30 cellular contexts compared by ENCODE assay signal in genomic region chr17:4032738-4033137, GRCh38.
DNase-seq lines count a peak whose midpoint lies in the region; ATAC-seq and TF ChIP-seq lines count a peak whose summit lies in the region.
"Had no signal": no experiment of that assay in that cellular context is flagged by ENCODE, and none has a peak within 500 bp of the region (broad histone marks: within the 10 kb centered on the region; RNA-seq: fewer than 3 reads in every experiment).

No MANE protein-coding gene starts in this region.

- peaks cover 10 to 30% of the 10 kb centered on the region in 2 donors for H3K36me3 Mint-ChIP-seq in naive B cell

- H3K27me3 ChIP-seq in brain microvascular endothelial cell (replicated peaks): no peaks in the 10 kb centered on the region
- H3K27me3 ChIP-seq: breast epithelium, gastrocnemius medialis, hepatocyte, ovary, Peyer's patch, testis had no signal

- peak; percentile 20 for DNase-seq in NAMALWA (ENCODE audit: low spot score)
- no peak for DNase-seq in brain microvascular endothelial cell
- DNase-seq in naive B cell: no peak
- no peak for DNase-seq in DMS79 treated with DMSO at 0.1 percent for 48 hours (lab: John Stamatoyannopoulos, UW)
- no peak for DNase-seq in NCI-H1105 (lab: John Stamatoyannopoulos, UW)
- DNase-seq in activated T-cell treated with anti-CD3 and anti-CD28 coated beads for 4 hours: no peak
- DNase-seq: activated CD4-positive, alpha-beta T cell treated with anti-CD3 and anti-CD28 coated beads for 4 hours; activated CD8-positive, alpha-beta memory T cell treated with anti-CD3 and anti-CD28 coated beads for 24 hours; amygdala; CD4-positive, CD25-positive, alpha-beta regulatory T cell; gastrocnemius medialis; HFFc6; immature natural killer cell; left cardiac atrium; mammary epithelial cell; NCI-H1092 treated with DMSO at 0.1 percent for 48 hours; NCI-H187; NCI-H526; ovary; Peyer's patch; retina; SHP77 treated with DMSO at 0.1 percent for 48 hours; small intestine; stimulated activated naive CD8-positive, alpha-beta T cell treated with anti-CD3 and anti-CD28 coated beads, Interleukin-15, Interleukin-2, amounts not matched to agents 100 U/mL and 50 U/mL, for 24 hours; testis had no signal

- H3K4me3 Mint-ChIP-seq in naive B cell: no peak overlapping the region
- H3K4me3 Mint-ChIP-seq: CD4-positive, CD25-positive, alpha-beta regulatory T cell; HFFc6; immature natural killer cell had no signal

- H3K9me3 Mint-ChIP-seq in naive B cell: peaks cover 0 to 18% (median 14%) of the 10 kb centered on the region in 7 donors

- peak overlapping the region in 1 of 6 donors; percentile 57 for H3K27ac Mint-ChIP-seq in naive B cell
- H3K27ac Mint-ChIP-seq: activated naive CD4-positive, alpha-beta T cell treated with anti-CD3 and anti-CD28 coated beads, Interleukin-2, amount 50 U/mL, for 72 hours; CD4-positive, CD25-positive, alpha-beta regulatory T cell; HFFc6 had no signal

- H3K27me3 Mint-ChIP-seq in naive B cell: no peaks in the 10 kb centered on the region

- peaks cover 64% of the 10 kb centered on the region for H3K36me3 ChIP-seq in brain microvascular endothelial cell (replicated peaks)

- in situ Hi-C loops in brain microvascular endothelial cell (cut with HindIII; ENCODE audit: low pct_ligation_motif_present, low sequenced_read_pairs): no loop called here

- TF ChIP-seq CTCF in GM12873 (IDR thresholded peaks at IDR 0.05; ENCODE audit: insufficient read depth, low read depth, low read length, missing control alignments) (peak; percentile 13), brain microvascular endothelial cell (IDR thresholded peaks at IDR 0.05; ENCODE audit: low read depth, low read length, missing control alignments) (peak; percentile 9)

- H3K4me3 ChIP-seq in brain microvascular endothelial cell (ENCODE audit: low read depth, low read length): no peak overlapping the region
- H3K4me3 ChIP-seq: breast epithelium, gastrocnemius medialis, hepatocyte, ovary, Peyer's patch, testis had no signal

- no peaks in the 10 kb centered on the region for H3K4me1 Mint-ChIP-seq in naive B cell

- ATAC-seq in naive B cell (ENCODE audit: low read depth in 2 of 2) (peak; percentile 16 to 18), HG03439 (IDR thresholded peaks at IDR 0.05; ENCODE audit: unreplicated experiment) (no peak)
- ATAC-seq: activated naive CD4-positive, alpha-beta T cell treated with anti-CD3 and anti-CD28 coated beads, Interleukin-2, amount 50 U/mL, for 72 hours; gastrocnemius medialis; left cardiac atrium; stimulated activated naive CD8-positive, alpha-beta T cell treated with anti-CD3 and anti-CD28 coated beads, Interleukin-15, Interleukin-2, amounts not matched to agents 100 U/mL and 50 U/mL, for 24 hours had no signal

- no peak overlapping the region for H3K27ac ChIP-seq in brain microvascular endothelial cell
- H3K27ac ChIP-seq: breast epithelium, gastrocnemius medialis, ovary, Peyer's patch, testis had no signal
